Comparison of ENCODE assay signal across 24 cellular contexts in the genomic region with DNA sequence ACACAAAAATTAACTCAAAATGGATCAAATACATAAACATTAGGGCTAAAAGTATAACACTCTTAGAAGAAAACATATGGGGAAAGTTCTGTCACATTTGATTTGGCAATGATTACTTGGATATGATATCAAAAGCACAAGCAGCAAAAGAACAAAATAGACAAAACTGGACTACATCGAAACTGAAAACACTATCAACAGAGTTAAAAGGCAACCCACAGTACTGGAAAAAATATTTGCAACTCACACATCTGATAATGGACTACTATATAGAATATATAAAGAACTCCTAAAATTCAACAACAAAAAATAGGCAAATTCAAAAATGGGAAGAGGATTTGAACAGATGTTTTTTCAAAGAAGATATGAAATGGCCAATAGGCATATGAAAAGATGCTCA. TPM values are rescaled to one million over a fixed set of nuclear protein-coding genes. Genes with fewer than 3 reads are reported as not detected.
DNase-seq lines count a peak whose midpoint lies in the region; ATAC-seq, FAIRE-seq and TF ChIP-seq lines count a peak whose summit lies in the region.
"Had no signal": no experiment of that assay in that cellular context is flagged by ENCODE, and none has a peak within 500 bp of the region (broad histone marks: within the 10 kb centered on the region; RNA-seq: fewer than 3 reads in every experiment).

No MANE protein-coding gene starts in this region.

- RAD21 ChIA-PET in GM12878 (lab: Charles Lee; ENCODE audit: unreplicated experiment) = no interaction called here

- TF ChIP-seq EP300 in GM12878 (IDR thresholded peaks at IDR 0.05; ENCODE audit: borderline replicate concordance in 1 of 2, control insufficient read depth in 1 of 2, low read depth in 2 of 2, low read length in 2 of 2) = no peak

- peaks cover 89% of the 10 kb centered on the region for H3K4me1 Mint-ChIP-seq in activated naive CD4-positive, alpha-beta T cell treated with anti-CD3 and anti-CD28 coated beads, Interleukin-2, amount 50 U/mL, for 24 hours
- peaks cover 74 to 84% (median 84%) of the 10 kb centered on the region in 3 donors for H3K4me1 Mint-ChIP-seq in T-cell

- TF ChIP-seq POLR2A in GM12878 (IDR thresholded peaks at IDR 0.05; ENCODE audit: low read depth, low read length) = no peak

- H3K27me3 ChIP-seq in GM12878 (replicated peaks in 1 of 2; ENCODE audit: control insufficient read depth in 2 of 2, insufficient read depth in 2 of 2, low read length in 1 of 2) = no peaks in the 10 kb centered on the region
- H3K27me3 ChIP-seq in lower lobe of right lung (ENCODE audit: low read depth) = no peaks in the 10 kb centered on the region
- H3K27me3 ChIP-seq: left lung, uterus had no signal

- no peaks in the 10 kb centered on the region for H4K20me1 ChIP-seq in GM12878 (ENCODE audit: control insufficient read depth, insufficient read depth)

- intact Hi-C loops in GM12878 (cut with micrococcal nuclease; ENCODE audit: unreplicated experiment) (loop anchor here (2.0 kb wide), 1 partner anchor 30 kb away; no protein-coding TSS in a partner anchor), lower lobe of right lung (cut with DNase I) (no loop called here)

- BruUV-seq in GM12878 (replicated peaks; lab: Mats Ljungman, UMichigan) = no TSS peak

- H3K9me3 Mint-ChIP-seq in activated naive CD4-positive, alpha-beta T cell treated with anti-CD3 and anti-CD28 coated beads, Interleukin-2, amount 50 U/mL, for 24 hours = no peaks in the 10 kb centered on the region
- H3K9me3 Mint-ChIP-seq in T-cell = no peaks in the 10 kb centered on the region

- in situ Hi-C loops in GM12878 (cut with MboI) = no loop called here

- H3K79me2 ChIP-seq in GM12878 (ENCODE audit: control insufficient read depth, insufficient read depth, low read length) = peaks cover 77% of the 10 kb centered on the region

- WGBS in GM12878 (ENCODE audit: insufficient coverage, insufficient replicate concordance, low lambda C conversion rate, missing lambda C conversion rate) = 0% methylated on average over 1 of the region's 1 CpG

- no peaks in the 10 kb centered on the region for H3K27me3 Mint-ChIP-seq in activated naive CD4-positive, alpha-beta T cell treated with anti-CD3 and anti-CD28 coated beads, Interleukin-2, amount 50 U/mL, for 24 hours
- H3K27me3 Mint-ChIP-seq in T-cell = no peaks in the 10 kb centered on the region
- H3K27me3 Mint-ChIP-seq: IgD-negative memory B cell had no signal

- POLR2A ChIA-PET in T-cell (lab: Charles Lee) (interaction anchor here in 1 of 2 donors (1.1 kb wide), 1 partner anchor 26 kb away, joined by 5 read pairs; no protein-coding TSS in a partner anchor), GM12878 (lab: Charles Lee) (no interaction called here)

- ATAC-seq in T-cell (replicated peaks in 1 of 4) = no peak
- no peak for ATAC-seq in GM12878
- no peak for ATAC-seq in lower lobe of right lung
- ATAC-seq: esophagus mucosa, left lung had no signal

- H3K9ac ChIP-seq in GM12878 (ENCODE audit: control insufficient read depth, insufficient read depth, low read length) = no peak overlapping the region

- H3K9me3 ChIP-seq in GM12878 (replicated peaks; ENCODE audit: control insufficient read depth, insufficient read depth, low read length) (peaks cover 17% of the 10 kb centered on the region), lower lobe of right lung (no peaks in the 10 kb centered on the region)
- H3K9me3 ChIP-seq: left lung, uterus had no signal

- FAIRE-seq in GM12878 (lab: Jason Lieb, UNC) = peak; percentile 70

- no peak for TF ChIP-seq CTCF in GM12878 (IDR thresholded peaks at IDR 0.05 in 2 of 3, conservative IDR thresholded peaks at IDR 0.05 in 1 of 3; ENCODE audit: control insufficient read depth in 2 of 3, extremely low read depth in 1 of 3, insufficient read depth in 1 of 3, low read depth in 3 of 3, low read length in 3 of 3)
- no peak for TF ChIP-seq CTCF in foreskin fibroblast (IDR thresholded peaks at IDR 0.05; ENCODE audit: low read depth, low read length)
- TF ChIP-seq CTCF in lower lobe of right lung (IDR thresholded peaks at IDR 0.05) = no peak

- no peak for TF ChIP-seq RAD21 in GM12878 (IDR thresholded peaks at IDR 0.05; ENCODE audit: insufficient read depth, low read depth, low read length)

- H3K4me2 ChIP-seq in GM12878 (ENCODE audit: control insufficient read depth, insufficient read depth) = no peak overlapping the region
- H3K4me2 ChIP-seq: smooth muscle cell had no signal

- H3K4me1 ChIP-seq in GM12878 (ENCODE audit: control insufficient read depth, insufficient read depth, low read length) (peaks cover 16% of the 10 kb centered on the region), lower lobe of right lung (peaks cover 4% of the 10 kb centered on the region)
- H3K4me1 ChIP-seq: left lung had no signal

- no peak for DNase-seq in activated naive CD4-positive, alpha-beta T cell treated with anti-CD3 and anti-CD28 coated beads, Interleukin-2, amount 50 U/mL, for 16 hours
- no peak for DNase-seq in T-cell
- DNase-seq in GM12878 (ENCODE audit: low read depth, low spot score) = no peak
- DNase-seq in foreskin fibroblast = no peak
- DNase-seq in NCI-H146 (lab: John Stamatoyannopoulos, UW) = no peak
- DNase-seq in lower lobe of right lung = no peak
- DNase-seq: amniotic stem cell; effector CD4-positive, alpha-beta T cell; foreskin melanocyte; hippocampal formation; left lung; NCI-H2081; NCI-H345; NCI-H774; retina; stimulated activated CD4-positive, alpha-beta T cell treated with anti-CD3 and anti-CD28 coated beads, Interleukin-2, amount 100 ng/mL, for 24 hours; T-helper 9 cell; uterus had no signal

- H3K4me3 Mint-ChIP-seq in activated naive CD4-positive, alpha-beta T cell treated with anti-CD3 and anti-CD28 coated beads, Interleukin-2, amount 50 U/mL, for 24 hours = peak overlapping the region; percentile 50
- H3K4me3 Mint-ChIP-seq in T-cell = peak overlapping the region; percentile 29 to 35 (median 33)
- H3K4me3 Mint-ChIP-seq: CD14-positive monocyte, nephron had no signal

- H3K36me3 Mint-ChIP-seq in activated naive CD4-positive, alpha-beta T cell treated with anti-CD3 and anti-CD28 coated beads, Interleukin-2, amount 50 U/mL, for 24 hours = peaks cover 5% of the 10 kb centered on the region
- peaks cover 7% of the 10 kb centered on the region for H3K36me3 Mint-ChIP-seq in T-cell

- H3K36me3 ChIP-seq in GM12878 (ENCODE audit: control insufficient read depth in 2 of 2, insufficient read depth in 2 of 2, low read length in 1 of 2) (no peaks in the 10 kb centered on the region; a peak in 1 of 4 replicates), lower lobe of right lung (no peaks in the 10 kb centered on the region)
- H3K36me3 ChIP-seq: left lung, uterus had no signal

- no peak overlapping the region for H3K27ac ChIP-seq in GM12878 (ENCODE audit: control insufficient read depth, insufficient read depth)
- no peak overlapping the region for H3K27ac ChIP-seq in lower lobe of right lung
- H3K27ac ChIP-seq: left lung, uterus had no signal

- H3K27ac Mint-ChIP-seq in activated naive CD4-positive, alpha-beta T cell treated with anti-CD3 and anti-CD28 coated beads, Interleukin-2, amount 50 U/mL, for 24 hours = peak overlapping the region; percentile 93
- peak overlapping the region; percentile 82 to 86 for H3K27ac Mint-ChIP-seq in T-cell
- H3K27ac Mint-ChIP-seq: IgD-negative memory B cell, nephron had no signal

- no peak overlapping the region for H3K4me3 ChIP-seq in GM12878
- H3K4me3 ChIP-seq in foreskin fibroblast (ENCODE audit: low read depth in 1 of 2, low read length in 2 of 2) = no peak overlapping the region
- no peak overlapping the region for H3K4me3 ChIP-seq in lower lobe of right lung
- H3K4me3 ChIP-seq: left lung, smooth muscle cell, uterus had no signal

- CTCF ChIA-PET in T-cell (lab: Charles Lee) (interaction anchor here (0.6 to 1.5 kb wide), 3 partner anchors 16 to 95 kb away, joined by 3 to 11 read pairs (median 3); a partner anchor contains a TSS), GM12878 (lab: Yijun Ruan, JAX) (interaction anchor here (0.7 to 2.7 kb wide), 5 partner anchors 16 to 96 kb away, joined by 3 to 12 read pairs (median 4); a partner anchor contains a TSS)

- H2AFZ ChIP-seq in GM12878 (ENCODE audit: control insufficient read depth, low read depth, low read length) = no peak overlapping the region

- SMC1A ChIA-PET in GM12878 (lab: Charles Lee; ENCODE audit: uncharacterized antibody, unreplicated experiment) = interaction anchor here (0.9 to 1.8 kb wide), 9 partner anchors 8 to 39 kb away, joined by 3 to 7 read pairs (median 4); no protein-coding TSS in a partner anchor

TF ChIP-seq in GM12878, 131 proteins besides CTCF, POLR2A, EP300 and RAD21 (continues in another document):
- no peak for TF ChIP-seq SMAD1 (IDR thresholded peaks at IDR 0.05; ENCODE audit: low read depth, partially characterized antibody)
- TF ChIP-seq, protein P1, sequence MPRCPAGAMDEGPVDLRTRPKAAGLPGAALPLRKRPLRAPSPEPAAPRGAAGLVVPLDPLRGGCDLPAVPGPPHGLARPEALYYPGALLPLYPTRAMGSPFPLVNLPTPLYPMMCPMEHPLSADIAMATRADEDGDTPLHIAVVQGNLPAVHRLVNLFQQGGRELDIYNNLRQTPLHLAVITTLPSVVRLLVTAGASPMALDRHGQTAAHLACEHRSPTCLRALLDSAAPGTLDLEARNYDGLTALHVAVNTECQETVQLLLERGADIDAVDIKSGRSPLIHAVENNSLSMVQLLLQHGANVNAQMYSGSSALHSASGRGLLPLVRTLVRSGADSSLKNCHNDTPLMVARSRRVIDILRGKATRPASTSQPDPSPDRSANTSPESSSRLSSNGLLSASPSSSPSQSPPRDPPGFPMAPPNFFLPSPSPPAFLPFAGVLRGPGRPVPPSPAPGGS (IDR thresholded peaks at IDR 0.05; ENCODE audit: borderline replicate concordance, insufficient read depth, low read depth, low read length, poor library complexity, severe bottlenecking) = no peak
- TF ChIP-seq NBN (IDR thresholded peaks at IDR 0.05) = no peak

RNA-seq across cellular contexts. Expression of a gene that starts 51.0 kb away (rescaled TPM):
- 10 to 100 TPM; 49.6 to 92.1 (median 67.8) TPM for total RNA-seq in T-cell
- total RNA-seq in GM12878 (2013; cell fraction: nucleolus; rRNA removed) = 530 and 536 TPM in 2 replicates
- total RNA-seq in GM12878 (2014; rRNA removed) = 87.1 and 102 TPM in 2 replicates
- 97.3 and 103 TPM in 2 replicates for total RNA-seq in GM12878 (2014; rRNA removed; fragmentation: Illumina TruSeq; extraction: Trizol)
- total RNA-seq in GM12878 (2021) = 83.1 and 84.9 TPM in 2 replicates
- polyA plus RNA-seq in GM12878 (2011; ENCODE audit: low read depth) = 75.1 TPM
- polyA plus RNA-seq in GM12878 (2011; rRNA removed) = 109 and 117 TPM in 2 replicates
- 98.4 and 113 TPM in 2 replicates for polyA plus RNA-seq in GM12878 (2011; cell fraction: cytosol; rRNA removed)
- polyA plus RNA-seq in GM12878 (2011; cell fraction: nucleus; rRNA removed) = 98.0 and 106 TPM in 2 replicates
- polyA plus RNA-seq in GM12878 (2012) = 80.5 and 85.8 TPM in 2 replicates
- 122 and 171 TPM in 2 replicates for polyA plus RNA-seq in GM12878 (2014; fragmentation: Illumina TruSeq; extraction: Trizol)
- 100 to 1,000 TPM; 218 to 258 TPM for polyA plus RNA-seq in GM12878 (2014; fragmentation: Nextera tagmentation; extraction: Ambion mirVana)
- polyA plus RNA-seq in GM12878 (2014; rRNA removed) = 105 and 126 TPM in 2 replicates
- polyA plus RNA-seq in GM12878 (2016; fragmentation: Nextera tagmentation; extraction: Ambion mirVana) = 100 to 1,000 TPM; 104 to 106 TPM
- polyA minus RNA-seq in GM12878 (2011; rRNA and poly(A)+ RNA removed) = 141 and 202 TPM in 2 replicates
- polyA minus RNA-seq in GM12878 (2011; cell fraction: cytosol; rRNA and poly(A)+ RNA removed) = 22.2 and 26.7 TPM in 2 replicates
- 105 and 157 TPM in 2 replicates for polyA minus RNA-seq in GM12878 (2011; cell fraction: nucleus; rRNA and poly(A)+ RNA removed)
- total RNA-seq in lower lobe of right lung = 43.3 TPM
